In genomic region chr2:161709428-161709827, GRCh38 we compare ENCODE assay signal across 11 cellular contexts.
DNase-seq lines count a peak whose midpoint lies in the region; ATAC-seq and TF ChIP-seq lines count a peak whose summit lies in the region.
"Had no signal": no experiment of that assay in that cellular context is flagged by ENCODE, and none has a peak within 500 bp of the region (broad histone marks: within the 10 kb centered on the region; RNA-seq: fewer than 3 reads in every experiment).

No MANE protein-coding gene starts in this region.

- no peaks in the 10 kb centered on the region for H3K9me3 ChIP-seq in AG04450 (ENCODE audit: control insufficient read depth, insufficient read depth, low read length)
- no peaks in the 10 kb centered on the region for H3K9me3 ChIP-seq in Karpas-422 (ENCODE audit: low read length)

- H3K9ac ChIP-seq in Karpas-422 (ENCODE audit: low read length), result no peak overlapping the region

- no peak overlapping the region for H3K27ac ChIP-seq in AG04450 (ENCODE audit: low read depth, low read length)
- H3K27ac ChIP-seq in Karpas-422 (ENCODE audit: low read length), result no peak overlapping the region
- H3K27ac ChIP-seq in caudate nucleus (ENCODE audit: low read depth, low read length), result no peak overlapping the region
- H3K27ac ChIP-seq: hepatocyte had no signal

- POLR2A ChIA-PET in AG04450 (lab: Yijun Ruan, JAX), result no interaction called here

- H2AFZ ChIP-seq in Karpas-422 (ENCODE audit: low read length), result no peak overlapping the region
- H2AFZ ChIP-seq: hepatocyte had no signal

- H3K4me1 ChIP-seq in Karpas-422 (ENCODE audit: low read length), result no peaks in the 10 kb centered on the region; the same call in 1 of the 2 replicates

- no peaks in the 10 kb centered on the region for H4K20me1 ChIP-seq in Karpas-422 (ENCODE audit: insufficient read depth, low read depth, low read length)

- DNase-seq in AG04450 (ENCODE audit: low read depth, low spot score), result no peak
- DNase-seq in Karpas-422, result no peak
- DNase-seq in cerebellar cortex (ENCODE audit: low spot score), result peak; percentile 20
- DNase-seq in caudate nucleus (lab: John Stamatoyannopoulos, UW), result no peak
- DNase-seq in NCI-H2107 (lab: John Stamatoyannopoulos, UW), result no peak
- DNase-seq: NCI-H2227 treated with DMSO at 0.1 percent for 48 hours had no signal

- no peaks in the 10 kb centered on the region for H3K27me3 ChIP-seq in AG04450 (ENCODE audit: control insufficient read depth, insufficient read depth, low read length)
- no peaks in the 10 kb centered on the region for H3K27me3 ChIP-seq in Karpas-422 (ENCODE audit: low read length)
- H3K27me3 ChIP-seq: hepatocyte had no signal

- ATAC-seq in GM18870 (IDR thresholded peaks at IDR 0.05; ENCODE audit: unreplicated experiment) (peak; percentile 47), GM21723 (IDR thresholded peaks at IDR 0.05; ENCODE audit: unreplicated experiment) (no peak), GM18858 (IDR thresholded peaks at IDR 0.05; ENCODE audit: unreplicated experiment) (no peak)
- ATAC-seq: stimulated activated memory B cell treated with anti-CD40 and anti-IgM and Interleukin-4, amounts not matched to agents 10 μg/mL and 1 μg/mL and 100 μg/mL, for 72 hours had no signal

- no peaks in the 10 kb centered on the region for H3K79me2 ChIP-seq in Karpas-422 (ENCODE audit: low read length)
- H3K79me2 ChIP-seq: hepatocyte had no signal

- H3K4me3 ChIP-seq in AG04450 (ENCODE audit: low read depth, low read length) (peak overlapping the region; percentile 1; the same call in 1 of the 2 replicates), Karpas-422 (ENCODE audit: low read length) (no peak overlapping the region)
- H3K4me3 ChIP-seq: hepatocyte had no signal

- H3K9me2 ChIP-seq in Karpas-422 (replicated peaks; ENCODE audit: insufficient read depth, low read length), result no peaks in the 10 kb centered on the region

- CTCF ChIA-PET in AG04450 (lab: Charles Lee), result no interaction called here

- H3K4me2 ChIP-seq in Karpas-422 (ENCODE audit: low read depth, low read length, poor library complexity, severe bottlenecking), result peak overlapping the region; percentile 55
- H3K4me2 ChIP-seq: hepatocyte had no signal

- TF ChIP-seq CTCF in AG04450 (IDR thresholded peaks at IDR 0.05; ENCODE audit: low read depth, low read length), result no peak

- H3K36me3 ChIP-seq in Karpas-422 (ENCODE audit: insufficient read depth, low read length), result no peaks in the 10 kb centered on the region
